Comparison of ENCODE assay signal across 8 cellular contexts in the genomic region with DNA sequence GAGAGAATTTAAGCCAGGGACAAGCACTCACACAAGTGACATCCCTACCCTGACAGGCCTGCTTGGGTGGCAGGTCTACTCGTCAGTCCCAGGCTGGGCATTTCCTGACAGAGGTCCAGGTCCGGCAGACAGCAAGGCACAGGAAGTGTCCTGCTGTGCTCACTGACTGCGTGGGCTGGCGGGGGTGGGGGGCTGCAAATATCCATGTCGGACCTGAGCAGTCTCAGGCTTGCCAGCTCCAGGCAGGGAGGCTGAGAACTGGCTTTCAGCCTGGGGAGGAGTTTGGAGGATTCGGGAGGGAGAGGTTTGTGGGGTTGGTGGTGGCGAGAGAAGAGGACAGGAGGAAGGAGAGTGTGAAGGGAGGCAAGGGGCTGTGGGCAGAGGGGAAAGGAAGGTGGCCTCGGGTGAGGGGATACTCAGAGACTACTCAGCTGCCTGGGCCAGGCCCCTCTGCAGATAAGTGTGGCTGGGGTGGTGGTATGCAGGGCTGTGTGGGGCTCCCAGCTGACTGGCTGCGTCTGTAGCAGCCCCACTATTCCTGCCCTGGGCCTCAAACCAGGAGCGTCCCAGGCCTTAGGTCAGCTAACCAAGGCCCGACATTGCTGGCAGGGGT. TPM values are rescaled to one million over a fixed set of nuclear protein-coding genes. Genes with fewer than 3 reads are reported as not detected.
DNase-seq lines count a peak whose midpoint lies in the region; ATAC-seq and TF ChIP-seq lines count a peak whose summit lies in the region.
"Had no signal": no experiment of that assay in that cellular context is flagged by ENCODE, and none has a peak within 500 bp of the region (broad histone marks: within the 10 kb centered on the region; RNA-seq: fewer than 3 reads in every experiment).

No MANE protein-coding gene starts in this region.

- no peak for DNase-seq in activated CD8-positive, alpha-beta T cell treated with anti-CD3 and anti-CD28 coated beads, Interleukin-2, amount 10 ng/mL, durations not matched to agents 7 days and 5 days
- DNase-seq in spleen, result no peak
- DNase-seq in NCI-H2029 treated with DMSO at 0.1 percent for 48 hours (lab: John Stamatoyannopoulos, UW), result no peak
- DNase-seq: activated effector memory CD4-positive, alpha-beta T cell treated with anti-CD3 and anti-CD28 coated beads, Interleukin-2, amount 50 U/mL, for 16 hours had no signal

- H3K4me1 ChIP-seq in HEK293 (ENCODE audit: control insufficient read depth, insufficient read depth, low read length) (no peaks in the 10 kb centered on the region; the same call in 1 of the 2 replicates), iPS-20b (ENCODE audit: insufficient read depth, low read length) (peaks cover 13% of the 10 kb centered on the region; the same call in 1 of the 2 replicates), spleen (peaks cover 47 to 100% (median 77%) of the 10 kb centered on the region in 6 donors)

- no peaks in the 10 kb centered on the region for H3K9me3 Mint-ChIP-seq in activated CD8-positive, alpha-beta T cell treated with anti-CD3 and anti-CD28 coated beads, Interleukin-2, amount 10 ng/mL, durations not matched to agents 7 days and 5 days (ENCODE audit: insufficient read depth)

- H3K27me3 ChIP-seq in iPS-20b (ENCODE audit: insufficient read depth, low read length), result peaks cover 33% of the 10 kb centered on the region
- H3K27me3 ChIP-seq in spleen (replicated peaks in 1 of 7), result peaks cover 0 to 17% (median 8%) of the 10 kb centered on the region in 7 donors

- no peak for TF ChIP-seq CTCF in HEK293 (tag by site-specific recombination; IDR thresholded peaks at IDR 0.05)
- TF ChIP-seq CTCF in spleen (IDR thresholded peaks at IDR 0.05 in 8 of 11, conservative IDR thresholded peaks at IDR 0.05 in 3 of 11), result no peak

- no peaks in the 10 kb centered on the region for H3K9me3 ChIP-seq in HEK293 (ENCODE audit: control insufficient read depth, insufficient read depth, low read depth, low read length)
- no peaks in the 10 kb centered on the region for H3K9me3 ChIP-seq in iPS-20b (ENCODE audit: insufficient read depth, low read depth, low read length)
- H3K9me3 ChIP-seq in spleen, result no peaks in the 10 kb centered on the region

- CTCF ChIA-PET in HEK293 (lab: Yijun Ruan, JAX), result interaction anchor here (0.6 to 4.0 kb wide), 3 partner anchors 8 to 387 kb away, joined by 3 to 27 read pairs (median 3); partner anchors contain the start of gene HIC1
- CTCF ChIA-PET in activated CD8-positive, alpha-beta T cell treated with anti-CD3 and anti-CD28 coated beads, Interleukin-2, amount 10 ng/mL, durations not matched to agents 7 days and 5 days (lab: Charles Lee), result interaction anchor here (2.0 to 4.2 kb wide), 2 partner anchors 27 to 183 kb away, joined by 5 to 37 read pairs; no protein-coding TSS in a partner anchor

- H3K27ac ChIP-seq in HEK293 (ENCODE audit: extremely low read depth, low read depth, low read length), result no peak overlapping the region
- H3K27ac ChIP-seq in iPS-20b (ENCODE audit: low read length), result no peak overlapping the region
- H3K27ac ChIP-seq in spleen, result peak overlapping the region in 7 of 8 donors; percentile 54 to 89 (median 87)

- peaks cover 77% of the 10 kb centered on the region for H3K36me3 Mint-ChIP-seq in activated CD8-positive, alpha-beta T cell treated with anti-CD3 and anti-CD28 coated beads, Interleukin-2, amount 10 ng/mL, durations not matched to agents 7 days and 5 days (ENCODE audit: low read depth)

- H3K36me3 ChIP-seq in HEK293 (ENCODE audit: control insufficient read depth in 2 of 2, insufficient read depth in 1 of 2, low read length in 2 of 2) (peaks cover 0 to 47% of the 10 kb centered on the region in 2 experiments; a peak in 1 of 3 replicates), iPS-20b (ENCODE audit: insufficient read depth, low read depth, low read length) (peaks cover 17% of the 10 kb centered on the region; the same call in 1 of the 2 replicates), spleen (peaks cover 0 to 96% (median 15%) of the 10 kb centered on the region in 6 donors)

- POLR2A ChIA-PET in HEK293 (lab: Yijun Ruan, JAX), result no interaction called here
- POLR2A ChIA-PET in activated CD8-positive, alpha-beta T cell treated with anti-CD3 and anti-CD28 coated beads, Interleukin-2, amount 10 ng/mL, durations not matched to agents 7 days and 5 days (lab: Charles Lee), result interaction anchor here (1.3 kb wide), 1 partner anchor 182 kb away, joined by 4 read pairs; no protein-coding TSS in a partner anchor

- intact Hi-C loops in spleen (cut with DNase I; ENCODE audit: low total_unique reads), result no loop called here

- no peak for ATAC-seq in activated CD8-positive, alpha-beta T cell treated with anti-CD3 and anti-CD28 coated beads, Interleukin-2, amount 10 ng/mL, durations not matched to agents 7 days and 5 days
- ATAC-seq in HG03521 (IDR thresholded peaks at IDR 0.05; ENCODE audit: unreplicated experiment) (no peak), GM18505 (IDR thresholded peaks at IDR 0.05; ENCODE audit: unreplicated experiment) (no peak)

- peak overlapping the region; percentile 79 for H3K27ac Mint-ChIP-seq in activated CD8-positive, alpha-beta T cell treated with anti-CD3 and anti-CD28 coated beads, Interleukin-2, amount 10 ng/mL, durations not matched to agents 7 days and 5 days

- peak overlapping the region; percentile 39; the same call in 1 of the 2 replicates for H3K9ac ChIP-seq in iPS-20b (ENCODE audit: low read depth, low read length)

- no peak for TF ChIP-seq POLR2A in spleen (IDR thresholded peaks at IDR 0.05)
- no peak for TF ChIP-seq POLR2A in GM18505 (IDR thresholded peaks at IDR 0.05; ENCODE audit: borderline replicate concordance, extremely low read depth, insufficient read depth, insufficient read length)

- H3K4me1 Mint-ChIP-seq in activated CD8-positive, alpha-beta T cell treated with anti-CD3 and anti-CD28 coated beads, Interleukin-2, amount 10 ng/mL, durations not matched to agents 7 days and 5 days (ENCODE audit: low read depth), result peaks cover 66% of the 10 kb centered on the region

- no peaks in the 10 kb centered on the region for H3K27me3 Mint-ChIP-seq in activated CD8-positive, alpha-beta T cell treated with anti-CD3 and anti-CD28 coated beads, Interleukin-2, amount 10 ng/mL, durations not matched to agents 7 days and 5 days (ENCODE audit: low read depth)

- H3K4me3 Mint-ChIP-seq in activated CD8-positive, alpha-beta T cell treated with anti-CD3 and anti-CD28 coated beads, Interleukin-2, amount 10 ng/mL, durations not matched to agents 7 days and 5 days, result no peak overlapping the region

- 58 to 71% (median 62%) methylated on average over 10 to 11 of the region's 11 CpGs for WGBS in spleen, 5 donors

- H3K4me3 ChIP-seq in HEK293 (ENCODE audit: low read depth, low read length) (no peak overlapping the region), iPS-20b (ENCODE audit: low read length) (0 out of 2 replicates have a peak overlapping the region, but pooled peaks have one; percentile 11), spleen (no peak overlapping the region)

TF ChIP-seq in HEK293, 187 proteins besides CTCF, POLR2A, EP300 and RAD21:
- TF ChIP-seq ZIC2 (tag by site-specific recombination; IDR thresholded peaks at IDR 0.05) (peak; percentile 80), HOXD13 (CRISPR knock-in tag; IDR thresholded peaks at IDR 0.05; ENCODE audit: borderline replicate concordance) (no peak), PATZ1 (tag by site-specific recombination; IDR thresholded peaks at IDR 0.05) (peak; percentile 72), EGR2 (tag by site-specific recombination; IDR thresholded peaks at IDR 0.05; ENCODE audit: low read depth) (peak; percentile 55; the same call in 1 of the 2 replicates), ZNF600 (tag by site-specific recombination; IDR thresholded peaks at IDR 0.05) (peak; percentile 48; the same call in 1 of the 2 replicates), ZFHX2 (tag by site-specific recombination; conservative IDR thresholded peaks at IDR 0.05) (peak; percentile 82)

RNA-seq across cellular contexts. Expression of gene HIC1, which starts 7.8 kb away (rescaled TPM):
- total RNA-seq in activated CD8-positive, alpha-beta T cell treated with anti-CD3 and anti-CD28 coated beads, Interleukin-2, amount 10 ng/mL, durations not matched to agents 7 days and 5 days, result 10 to 100 TPM; 66.8 to 70.8 TPM
- 10 to 100 TPM in 6 of 7 donors, 1 to 10 TPM in 1; 7.0 to 59.6 (median 23.3) TPM for total RNA-seq in spleen
- polyA plus RNA-seq in spleen, result 1 to 10 TPM; 1.3 to 4.7 (median 2.6) TPM

RNA-seq across cellular contexts. Expression of gene OVCA2, which starts 20.9 kb away (rescaled TPM):
- 10 to 100 TPM; 34.9 to 40.1 TPM for total RNA-seq in activated CD8-positive, alpha-beta T cell treated with anti-CD3 and anti-CD28 coated beads, Interleukin-2, amount 10 ng/mL, durations not matched to agents 7 days and 5 days
- 10 to 100 TPM; 20.9 to 51.3 (median 28.9) TPM for total RNA-seq in spleen
- 10 to 100 TPM; 52.9 to 68.8 (median 66.4) TPM for polyA plus RNA-seq in spleen

RNA-seq across cellular contexts. Expression of gene DPH1, which starts 32.7 kb away (rescaled TPM):
- total RNA-seq in activated CD8-positive, alpha-beta T cell treated with anti-CD3 and anti-CD28 coated beads, Interleukin-2, amount 10 ng/mL, durations not matched to agents 7 days and 5 days, result 10 to 100 TPM; 24.6 to 24.7 TPM
- total RNA-seq in spleen, result 10 to 100 TPM; 38.3 to 58.5 (median 43.5) TPM
- polyA plus RNA-seq in spleen, result 10 to 100 TPM; 20.6 to 37.9 (median 20.9) TPM

RNA-seq across cellular contexts. Expression of gene RTN4RL1, which starts 37.5 kb away (rescaled TPM):
- total RNA-seq in activated CD8-positive, alpha-beta T cell treated with anti-CD3 and anti-CD28 coated beads, Interleukin-2, amount 10 ng/mL, durations not matched to agents 7 days and 5 days, result under 1 TPM; 0.10 to 0.18 TPM
- 1 to 10 TPM in 5 of 7 donors, under 1 TPM in 2; 0.67 to 4.5 (median 2.1) TPM for total RNA-seq in spleen
- polyA plus RNA-seq in spleen, result under 1 TPM; 0.09 to 0.67 (median 0.26) TPM

Comparison
In these comparisons a context has a peak if more than half of its experiments do, and no peak if none do; other contexts are left out.
1. H3K27ac ChIP-seq: peak in spleen (7 of 8); none in HEK293 (single experiment) and iPS-20b (single experiment).